13 cellular contexts compared by ENCODE assay signal in genomic region chr12:130137141-130138018, GRCh38. TPM values are rescaled to one million over a fixed set of nuclear protein-coding genes. Genes with fewer than 3 reads are reported as not detected.
A peak's percentile ranks its signal among the peaks of the same experiment; 100 is the strongest.
DNase-seq lines count a peak whose midpoint lies in the region; ATAC-seq and TF ChIP-seq lines count a peak whose summit lies in the region.
"Had no signal": no experiment of that assay in that cellular context is flagged by ENCODE, and none has a peak within 500 bp of the region (broad histone marks: within the 10 kb centered on the region; RNA-seq: fewer than 3 reads in every experiment).

No MANE protein-coding gene starts in this region.

- peak overlapping the region; percentile 4 for H3K4me3 ChIP-seq in epithelial cell of esophagus (ENCODE audit: low read length)

- H3K36me3 Mint-ChIP-seq in activated CD4-positive, alpha-beta T cell treated with anti-CD3 and anti-CD28 coated beads for 36 hours (ENCODE audit: low read depth): no peaks in the 10 kb centered on the region
- no peaks in the 10 kb centered on the region for H3K36me3 Mint-ChIP-seq in activated CD4-positive, alpha-beta T cell treated with anti-CD3 and anti-CD28 coated beads, Interleukin-2, amount 10 ng/mL, durations not matched to agents 24 days and 14 days (ENCODE audit: low read depth)
- H3K36me3 Mint-ChIP-seq in type B pancreatic cell: peaks cover 5% of the 10 kb centered on the region

- no peaks in the 10 kb centered on the region for H3K9me3 Mint-ChIP-seq in activated CD4-positive, alpha-beta T cell treated with anti-CD3 and anti-CD28 coated beads for 36 hours (ENCODE audit: low read depth)
- peaks cover 8% of the 10 kb centered on the region for H3K9me3 Mint-ChIP-seq in activated CD4-positive, alpha-beta T cell treated with anti-CD3 and anti-CD28 coated beads, Interleukin-2, amount 10 ng/mL, durations not matched to agents 24 days and 14 days
- H3K9me3 Mint-ChIP-seq in type B pancreatic cell: no peaks in the 10 kb centered on the region
- H3K9me3 Mint-ChIP-seq: neural crest cell had no signal

- DNase-seq in activated CD4-positive, alpha-beta T cell treated with anti-CD3 and anti-CD28 coated beads for 36 hours: peak; percentile 37
- no peak for DNase-seq in activated CD4-positive, alpha-beta T cell treated with anti-CD3 and anti-CD28 coated beads, Interleukin-2, amount 10 ng/mL, durations not matched to agents 24 days and 14 days
- DNase-seq in NCI-H345 treated with DMSO at 0.1 percent for 48 hours (lab: John Stamatoyannopoulos, UW; ENCODE audit: unreplicated experiment) (peak; percentile 75), epithelial cell of esophagus (ENCODE audit: low read depth) (peak; percentile 67), type B pancreatic cell (ENCODE audit: extremely low spot score, unreplicated experiment) (no peak), erythroblast (lab: John Stamatoyannopoulos, UW) (no peak)
- DNase-seq in stimulated activated CD4-positive, alpha-beta T cell treated with anti-CD3 and anti-CD28 coated beads, Interleukin-12 subunit alpha, Interleukin-12 subunit beta, amount 100 ng/mL, for 4 hours: no peak
- DNase-seq: NCI-H82 had no signal

- peak; percentile 72 for ATAC-seq in activated CD4-positive, alpha-beta T cell treated with anti-CD3 and anti-CD28 coated beads for 36 hours
- ATAC-seq in GM18868 (IDR thresholded peaks at IDR 0.05; ENCODE audit: unreplicated experiment): no peak

- H3K4me3 Mint-ChIP-seq in activated CD4-positive, alpha-beta T cell treated with anti-CD3 and anti-CD28 coated beads for 36 hours: no peak overlapping the region
- H3K4me3 Mint-ChIP-seq in activated CD4-positive, alpha-beta T cell treated with anti-CD3 and anti-CD28 coated beads, Interleukin-2, amount 10 ng/mL, durations not matched to agents 24 days and 14 days: no peak overlapping the region
- H3K4me3 Mint-ChIP-seq in type B pancreatic cell: peak overlapping the region; percentile 25
- H3K4me3 Mint-ChIP-seq: neural crest cell had no signal

- H3K4me1 Mint-ChIP-seq in activated CD4-positive, alpha-beta T cell treated with anti-CD3 and anti-CD28 coated beads for 36 hours: peaks cover 10% of the 10 kb centered on the region
- no peaks in the 10 kb centered on the region for H3K4me1 Mint-ChIP-seq in activated CD4-positive, alpha-beta T cell treated with anti-CD3 and anti-CD28 coated beads, Interleukin-2, amount 10 ng/mL, durations not matched to agents 24 days and 14 days
- peaks cover 51% of the 10 kb centered on the region for H3K4me1 Mint-ChIP-seq in type B pancreatic cell (ENCODE audit: unreplicated experiment)

- CTCF ChIA-PET in activated CD4-positive, alpha-beta T cell treated with anti-CD3 and anti-CD28 coated beads for 36 hours (lab: Charles Lee): no interaction called here

- no peak for TF ChIP-seq POLR2A in erythroblast (IDR thresholded peaks at IDR 0.05; ENCODE audit: low read length)

- H3K27ac Mint-ChIP-seq in activated CD4-positive, alpha-beta T cell treated with anti-CD3 and anti-CD28 coated beads for 36 hours: no peak overlapping the region
- no peak overlapping the region for H3K27ac Mint-ChIP-seq in activated CD4-positive, alpha-beta T cell treated with anti-CD3 and anti-CD28 coated beads, Interleukin-2, amount 10 ng/mL, durations not matched to agents 24 days and 14 days
- H3K27ac Mint-ChIP-seq in type B pancreatic cell: no peak overlapping the region

- intact Hi-C loops in activated CD4-positive, alpha-beta T cell treated with anti-CD3 and anti-CD28 coated beads for 36 hours (cut with DNase I, micrococcal nuclease): no loop called here
- intact Hi-C loops in activated CD4-positive, alpha-beta T cell treated with anti-CD3 and anti-CD28 coated beads, Interleukin-2, amount 10 ng/mL, durations not matched to agents 24 days and 14 days (cut with micrococcal nuclease): no loop called here

- H3K27me3 Mint-ChIP-seq in activated CD4-positive, alpha-beta T cell treated with anti-CD3 and anti-CD28 coated beads for 36 hours: peaks cover 3% of the 10 kb centered on the region
- H3K27me3 Mint-ChIP-seq in activated CD4-positive, alpha-beta T cell treated with anti-CD3 and anti-CD28 coated beads, Interleukin-2, amount 10 ng/mL, durations not matched to agents 24 days and 14 days: peaks cover 3% of the 10 kb centered on the region
- peaks cover 61% of the 10 kb centered on the region for H3K27me3 Mint-ChIP-seq in type B pancreatic cell

- POLR2A ChIA-PET in activated CD4-positive, alpha-beta T cell treated with anti-CD3 and anti-CD28 coated beads for 36 hours (lab: Charles Lee): no interaction called here

- no peak for TF ChIP-seq CTCF in epithelial cell of esophagus (IDR thresholded peaks at IDR 0.05; ENCODE audit: insufficient read depth, low read depth, low read length, missing control alignments)
- no peak for TF ChIP-seq CTCF in type B pancreatic cell (conservative IDR thresholded peaks at IDR 0.05)

RNA-seq across cellular contexts. Expression of gene FZD10, which starts 24.9 kb away (rescaled TPM):
- total RNA-seq in activated CD4-positive, alpha-beta T cell treated with anti-CD3 and anti-CD28 coated beads for 36 hours: not detected
- total RNA-seq in activated CD4-positive, alpha-beta T cell treated with anti-CD3 and anti-CD28 coated beads, Interleukin-2, amount 10 ng/mL, durations not matched to agents 24 days and 14 days: not detected in 2 replicates
- 7.5 and 17.7 TPM in 2 replicates for total RNA-seq in type B pancreatic cell (ENCODE audit: low replicate concordance)
- total RNA-seq: A673, M059J, SK-MEL-5 had no signal

Comparison
In these comparisons a context has a peak if more than half of its experiments do, and no peak if none do; other contexts are left out.
1. DNase-seq: peak in activated CD4-positive, alpha-beta T cell treated with anti-CD3 and anti-CD28 coated beads for 36 hours (single experiment), NCI-H345 treated with DMSO at 0.1 percent for 48 hours (single experiment) and epithelial cell of esophagus (single experiment); none in activated CD4-positive, alpha-beta T cell treated with anti-CD3 and anti-CD28 coated beads, Interleukin-2, amount 10 ng/mL, durations not matched to agents 24 days and 14 days (single experiment), type B pancreatic cell (single experiment), stimulated activated CD4-positive, alpha-beta T cell treated with anti-CD3 and anti-CD28 coated beads, Interleukin-12 subunit alpha, Interleukin-12 subunit beta, amount 100 ng/mL, for 4 hours (single experiment) and erythroblast (0 of 2).